In genomic region chr2:73987109-73987947, GRCh38 we compare ENCODE assay signal across 8 cellular contexts. TPM values are rescaled to one million over a fixed set of nuclear protein-coding genes. Genes with fewer than 3 reads are reported as not detected.
DNase-seq lines count a peak whose midpoint lies in the region; ATAC-seq, FAIRE-seq and TF ChIP-seq lines count a peak whose summit lies in the region.

No MANE protein-coding gene starts in this region.

- DNase-seq in GM06990 (ENCODE audit: extremely low read depth, insufficient read length) (no peak), PC-3 (peak; percentile 54), K562 (ENCODE audit: extremely low read depth in 1 of 4, low spot score in 3 of 4) (peak in 2 of 4 experiments; percentile 67 to 78), right lobe of liver (peak in 1 of 3 donors; percentile 52), iPS-NIHi7 (ENCODE audit: extremely low spot score) (no peak), glomerular visceral epithelial cell (ENCODE audit: extremely low spot score) (no peak)

- H2AFZ ChIP-seq in PC-3 (ENCODE audit: low read length) = no peak overlapping the region
- H2AFZ ChIP-seq in K562 (ENCODE audit: low read depth, low read length) = peak overlapping the region; percentile 43

- H3K4me2 ChIP-seq in PC-3 (ENCODE audit: low read length) (peak overlapping the region; percentile 97), K562 (ENCODE audit: insufficient read depth, low read length) (peak overlapping the region; percentile 79)

- H3K79me2 ChIP-seq in PC-3 (ENCODE audit: low read length) (peaks cover 77% of the 10 kb centered on the region), K562 (ENCODE audit: control insufficient read depth, insufficient read depth, low read length) (peaks cover 67% of the 10 kb centered on the region)

- H3K4me3 ChIP-seq in GM06990 (replicated peaks; ENCODE audit: low read depth, low read length) (peak overlapping the region; percentile 77), PC-3 (ENCODE audit: low read length) (peak overlapping the region; percentile 77), K562 (peak overlapping the region; percentile 38), right lobe of liver (peak overlapping the region; percentile 4 to 27 (median 4)), subcutaneous abdominal adipose tissue (ENCODE audit: low read depth in 1 of 5, low read length in 5 of 5) (peak overlapping the region; percentile 1 to 66 (median 41))

- H3K9me2 ChIP-seq in PC-3 (replicated peaks; ENCODE audit: low read length) = no peaks in the 10 kb centered on the region

- BruUV-seq in PC-3 (replicated peaks; lab: Mats Ljungman, UMichigan) (no TSS peak), K562 (replicated peaks; lab: Mats Ljungman, UMichigan) (no TSS peak)

- in situ Hi-C loops in K562 (cut with MboI) = no loop called here

- no peak for FAIRE-seq in K562 (lab: Jason Lieb, UNC)

- TF ChIP-seq RAD21 in K562 (CRISPR knock-in tag; conservative IDR thresholded peaks at IDR 0.05 in 1 of 2, IDR thresholded peaks at IDR 0.05 in 1 of 2) = peak; percentile 82 to 90

- peaks cover 7% of the 10 kb centered on the region for H3K36me3 ChIP-seq in GM06990 (ENCODE audit: control insufficient read depth, insufficient read depth, low read length)
- peaks cover 18% of the 10 kb centered on the region; the same call in 1 of the 2 replicates for H3K36me3 ChIP-seq in PC-3 (ENCODE audit: low read depth, low read length)
- H3K36me3 ChIP-seq in K562 (ENCODE audit: control insufficient read depth, insufficient read depth, low read length) = peaks cover 44% of the 10 kb centered on the region
- H3K36me3 ChIP-seq in right lobe of liver = no peaks in the 10 kb centered on the region
- H3K36me3 ChIP-seq in subcutaneous abdominal adipose tissue (ENCODE audit: control insufficient read depth in 5 of 5, insufficient read depth in 5 of 5, low read length in 5 of 5) = peaks cover 0 to 8% (median 3%) of the 10 kb centered on the region in 5 donors

- ATAC-seq in PC-3 (peak; percentile 51), K562 (peak; percentile 84), right lobe of liver (peak; percentile 37 to 50 (median 40)), GM18867 (IDR thresholded peaks at IDR 0.05; ENCODE audit: unreplicated experiment) (no peak)

- TF ChIP-seq POLR2A in K562 (conservative IDR thresholded peaks at IDR 0.05) = no peak
- no peak for TF ChIP-seq POLR2A in right lobe of liver (IDR thresholded peaks at IDR 0.05)

- TF ChIP-seq CTCF in GM06990 (IDR thresholded peaks at IDR 0.05; ENCODE audit: insufficient read depth, low read length, poor library complexity, severe bottlenecking) = peak; percentile 23
- TF ChIP-seq CTCF in PC-3 (conservative IDR thresholded peaks at IDR 0.05; ENCODE audit: low read depth, low read length) = peak; percentile 44; the same call in 1 of the 2 replicates
- TF ChIP-seq CTCF in K562 (IDR thresholded peaks at IDR 0.05 in 2 of 3, conservative IDR thresholded peaks at IDR 0.05 in 1 of 3; ENCODE audit: insufficient read depth in 2 of 3, low read depth in 1 of 3, low read length in 3 of 3) = peak; percentile 74 to 88 (median 85)
- peak in 3 of 4 donors; percentile 16 to 29 (median 19) for TF ChIP-seq CTCF in right lobe of liver (IDR thresholded peaks at IDR 0.05)

- POLR2A ChIA-PET in PC-3 (lab: Charles Lee; ENCODE audit: unreplicated experiment) = interaction anchor here (0.7 kb wide), 1 partner anchor 734 kb away, joined by 4 read pairs; no protein-coding TSS in a partner anchor
- POLR2A ChIA-PET in K562 (lab: Yijun Ruan, JAX) = interaction anchor here (0.7 to 4.9 kb wide), 15 partner anchors 10 to 191 kb away, joined by 3 to 23 read pairs (median 4); partner anchors contain the start of genes DGUOK and MOB1A

- no peaks in the 10 kb centered on the region for H3F3A ChIP-seq in PC-3 (ENCODE audit: low read length, unreplicated experiment)

- H3K9me1 ChIP-seq in K562 (ENCODE audit: control insufficient read depth, insufficient read depth, low read length) = peaks cover 6% of the 10 kb centered on the region

- 8% methylated on average over 24 of the region's 24 CpGs for WGBS in K562 (ENCODE audit: insufficient coverage, low coverage, missing lambda C conversion rate)
- 31% methylated on average over 16 of the region's 24 CpGs for WGBS in right lobe of liver (ENCODE audit: insufficient coverage, low coverage, low lambda C conversion rate, missing lambda C conversion rate)

- H3K4me1 ChIP-seq in PC-3 (ENCODE audit: insufficient read depth, low read length) (peaks cover 49% of the 10 kb centered on the region), K562 (replicated peaks in 1 of 2; ENCODE audit: control insufficient read depth in 2 of 2, insufficient read depth in 2 of 2, low read length in 2 of 2) (peaks cover 48 to 49% of the 10 kb centered on the region in 2 experiments), right lobe of liver (peaks cover 0 to 33% (median 10%) of the 10 kb centered on the region in 4 donors), subcutaneous abdominal adipose tissue (ENCODE audit: control insufficient read depth in 5 of 5, insufficient read depth in 5 of 5, low read length in 5 of 5) (peaks cover 2 to 57% (median 46%) of the 10 kb centered on the region in 5 donors)

- TF ChIP-seq EP300 in K562 (IDR thresholded peaks at IDR 0.05; ENCODE audit: low read length) = no peak

- H3K27ac ChIP-seq in PC-3 (ENCODE audit: low read length) = no peak overlapping the region
- no peak overlapping the region; the same call in 2 of the 3 replicates for H3K27ac ChIP-seq in K562 (ENCODE audit: extremely low read depth, low read depth, low read length)
- H3K27ac ChIP-seq in right lobe of liver = no peak overlapping the region
- H3K27ac ChIP-seq in subcutaneous abdominal adipose tissue (ENCODE audit: low read depth, low read length) = no peak overlapping the region

- intact Hi-C loops in PC-3 (cut with micrococcal nuclease) = loop anchor here (1.0 kb wide), 1 partner anchor 163 kb away; no protein-coding TSS in a partner anchor
- intact Hi-C loops in K562 (cut with micrococcal nuclease) = loop anchor here (1.0 to 10.0 kb wide), 3 partner anchors 66 to 163 kb away; partner anchors contain the start of gene STAMBP
- intact Hi-C loops in right lobe of liver (cut with DNase I) = no loop called here

- H3K9me3 ChIP-seq in PC-3 (ENCODE audit: low read length) = no peaks in the 10 kb centered on the region
- no peaks in the 10 kb centered on the region for H3K9me3 ChIP-seq in K562 (replicated peaks; ENCODE audit: control insufficient read depth, insufficient read depth, low read depth, low read length)
- H3K9me3 ChIP-seq in right lobe of liver = no peaks in the 10 kb centered on the region
- H3K9me3 ChIP-seq in subcutaneous abdominal adipose tissue (ENCODE audit: control insufficient read depth in 5 of 5, low read length in 5 of 5) = no peaks in the 10 kb centered on the region

- H3K9ac ChIP-seq in PC-3 (ENCODE audit: low read length) (peak overlapping the region; percentile 5; the same call in 1 of the 2 replicates), K562 (ENCODE audit: insufficient read depth in 1 of 2, low read depth in 2 of 2, low read length in 2 of 2) (peak overlapping the region; percentile 64 to 95), subcutaneous abdominal adipose tissue (ENCODE audit: low read length in 5 of 5) (peak overlapping the region in 3 of 5 donors; percentile 5 to 16 (median 14))

- H3K27me3 ChIP-seq in GM06990 (replicated peaks; ENCODE audit: control insufficient read depth, insufficient read depth, low read length) (no peaks in the 10 kb centered on the region), PC-3 (ENCODE audit: low read length) (no peaks in the 10 kb centered on the region), K562 (ENCODE audit: control insufficient read depth in 2 of 2, insufficient read depth in 2 of 2, low read length in 2 of 2) (no peaks in the 10 kb centered on the region), right lobe of liver (no peaks in the 10 kb centered on the region), subcutaneous abdominal adipose tissue (ENCODE audit: control insufficient read depth in 5 of 5, insufficient read depth in 4 of 5, low read length in 5 of 5) (no peaks in the 10 kb centered on the region)

- H4K20me1 ChIP-seq in PC-3 (ENCODE audit: low read length) = peaks cover 26% of the 10 kb centered on the region
- H4K20me1 ChIP-seq in K562 (replicated peaks; ENCODE audit: control insufficient read depth, insufficient read depth, low read length) = peaks cover 24% of the 10 kb centered on the region; the same call in 1 of the 2 replicates

- CTCF ChIA-PET in PC-3 (lab: Charles Lee) (interaction anchor here (0.9 to 1.4 kb wide), 3 partner anchors 159 to 163 kb away, joined by 3 to 10 read pairs (median 9); partner anchors contain the start of gene STAMBP), K562 (lab: Yijun Ruan, JAX; ENCODE audit: low intra/inter-chr PET ratio) (interaction anchor here (0.7 to 1.1 kb wide), 6 partner anchors 11 to 166 kb away, joined by 3 to 4 read pairs (median 4); no protein-coding TSS in a partner anchor)

TF ChIP-seq in K562, 482 proteins besides CTCF, POLR2A, EP300 and RAD21 (continues in another document):
- TF ChIP-seq L3MBTL2 (IDR thresholded peaks at IDR 0.05) = 0 out of 2 replicates have a peak, but pooled peaks have one; percentile 18
- no peak for TF ChIP-seq MXD1 (CRISPR knock-in tag; IDR thresholded peaks at IDR 0.05; ENCODE audit: borderline replicate concordance, poor library complexity, severe bottlenecking)

RNA-seq across cellular contexts. Expression of gene TET3, which starts 2.6 kb away (rescaled TPM):
- total RNA-seq in PC-3 (2014; rRNA removed) (6.1 and 10.1 TPM in 2 replicates), K562 (2014; rRNA removed) (4.9 and 7.1 TPM in 2 replicates), K562 (2014; rRNA removed; fragmentation: Illumina TruSeq; extraction: Trizol) (5.4 and 5.6 TPM in 2 replicates), K562 (2015; rRNA removed; fragmentation: Illumina TruSeq; extraction: Trizol) (6.3 and 6.4 TPM in 2 replicates), K562 (2021) (15.5 and 16.3 TPM in 2 replicates), right lobe of liver (1 to 10 TPM; 3.7 to 6.8 (median 5.1) TPM)
- total RNA-seq in K562 (2011; cell fraction: chromatin; rRNA removed; ENCODE audit: low replicate concordance) = 24.7 and 26.6 TPM in 2 replicates
- 14.5 and 15.1 TPM in 2 replicates for total RNA-seq in K562 (2011; cell fraction: nucleolus; rRNA removed)
- total RNA-seq in K562 (2011; cell fraction: nucleoplasm; rRNA removed) = 20.1 and 32.4 TPM in 2 replicates
- polyA plus RNA-seq in K562 (2011; rRNA removed) (3.2 and 5.2 TPM in 2 replicates), K562 (2014; fragmentation: Illumina TruSeq; extraction: Trizol) (8.7 and 9.0 TPM in 2 replicates), K562 (2014; fragmentation: Nextera tagmentation; extraction: Ambion mirVana) (under 1 TPM; 0.35 to 0.58 TPM), K562 (2014; rRNA removed) (5.3 and 5.5 TPM in 2 replicates)
- polyA plus RNA-seq in K562 (2011; cell fraction: cytosol; rRNA removed) = 3.0 and 3.4 TPM in 2 replicates
- 7.8 and 14.6 TPM in 2 replicates for polyA plus RNA-seq in K562 (2011; cell fraction: nucleus; rRNA removed)
- 6.3 and 6.6 TPM in 2 replicates for polyA plus RNA-seq in K562 (2012)
- 6.5 and 10.2 TPM in 2 replicates for polyA minus RNA-seq in K562 (2011; rRNA and poly(A)+ RNA removed)
- polyA minus RNA-seq in K562 (2011; cell fraction: cytosol; rRNA and poly(A)+ RNA removed) = 10.4 and 12.0 TPM in 2 replicates
- 5.7 and 7.3 TPM in 2 replicates for polyA minus RNA-seq in K562 (2011; cell fraction: nucleus; rRNA and poly(A)+ RNA removed)

Comparison
In these comparisons a context has a peak if more than half of its experiments do, and no peak if none do; other contexts are left out.
1. H3K4me3 ChIP-seq: peak in every context shown above with its lines; median percentile 77 in GM06990; 77 in PC-3; 41 in subcutaneous abdominal adipose tissue; 38 in K562; 4 in right lobe of liver.
2. CTCF ChIP-seq: peak in every context shown above with its lines; median percentile 85 in K562; 44 in PC-3; 23 in GM06990; 19 in right lobe of liver.
3. H3K9ac ChIP-seq: peak in every context shown above with its lines; median percentile 80 in K562; 14 in subcutaneous abdominal adipose tissue; 5 in PC-3.
4. intact Hi-C loops: an anchor here in PC-3 (1.0 kb wide) and K562 (1.0 to 10.0 kb wide); none called in right lobe of liver.